Comparison of ENCODE assay signal across 21 cellular contexts in genomic region chr11:132793831-132794230, GRCh38.
"Had no signal": no experiment of that assay in that cellular context is flagged by ENCODE, and none has a peak within 500 bp of the region (broad histone marks: within the 10 kb centered on the region; RNA-seq: fewer than 3 reads in every experiment).

No MANE protein-coding gene starts in this region.

- H3K27ac ChIP-seq: coronary artery, dorsolateral prefrontal cortex, esophagus squamous epithelium, gastrocnemius medialis, heart right ventricle, left lung had no signal

- ATAC-seq: gastrocnemius medialis; heart right ventricle; left cardiac atrium; left lung; left ventricle myocardium superior; naive thymus-derived CD4-positive, alpha-beta T cell had no signal

- H3K4me1 ChIP-seq: esophagus squamous epithelium, gastrocnemius medialis, heart right ventricle, left lung had no signal

- H3K36me3 Mint-ChIP-seq: memory B cell; mesothelial cell of epicardium; naive thymus-derived CD4-positive, alpha-beta T cell had no signal

- H3K27ac Mint-ChIP-seq: memory B cell; mesothelial cell of epicardium; naive thymus-derived CD4-positive, alpha-beta T cell had no signal

- H3K9me3 ChIP-seq: esophagus squamous epithelium, gastrocnemius medialis had no signal

- DNase-seq: dermis blood vessel endothelial cell; dorsolateral prefrontal cortex; effector CD4-positive, alpha-beta T cell; effector memory CD4-positive, alpha-beta T cell; esophagus squamous epithelium; foreskin fibroblast; foreskin melanocyte; gastrocnemius medialis; glutamatergic neuron; head of caudate nucleus; heart right ventricle; hippocampal formation; left cardiac atrium; left lung; left ventricle myocardium superior; mammary epithelial cell; naive thymus-derived CD4-positive, alpha-beta T cell had no signal

- H3K9me3 Mint-ChIP-seq: mesothelial cell of epicardium had no signal

- H3K36me3 ChIP-seq: esophagus squamous epithelium, gastrocnemius medialis, heart right ventricle, left lung had no signal

- H3K27me3 Mint-ChIP-seq: memory B cell had no signal

- H3K27me3 ChIP-seq: dorsolateral prefrontal cortex, esophagus squamous epithelium, gastrocnemius medialis had no signal

- H3K4me3 Mint-ChIP-seq: memory B cell; mesothelial cell of epicardium; naive thymus-derived CD4-positive, alpha-beta T cell had no signal

- H3K4me1 Mint-ChIP-seq: memory B cell; naive thymus-derived CD4-positive, alpha-beta T cell had no signal

- H3K4me3 ChIP-seq: coronary artery, dorsolateral prefrontal cortex, esophagus squamous epithelium, gastrocnemius medialis, heart right ventricle, left lung, lung had no signal
